In the genomic region with DNA sequence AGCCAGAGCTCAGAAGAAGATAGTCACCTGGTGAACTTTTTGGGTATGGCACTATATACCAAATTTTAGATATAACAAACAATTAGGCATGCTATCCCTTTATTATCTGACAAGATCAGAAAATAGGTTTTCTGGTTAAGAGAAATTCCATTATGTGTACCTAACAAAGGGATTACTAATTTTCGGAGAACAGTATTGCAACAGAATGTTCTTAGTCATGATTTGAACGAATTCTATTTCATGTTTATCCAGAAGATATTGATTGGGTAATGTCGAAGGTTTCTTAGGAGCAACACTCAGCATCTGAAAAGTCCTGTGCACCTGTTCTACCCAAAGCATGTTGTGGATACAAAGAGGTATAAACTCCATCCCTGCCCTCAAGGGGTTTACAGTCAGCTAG, we compare ENCODE assay signal across 15 cellular contexts. TPM values are rescaled to one million over a fixed set of nuclear protein-coding genes. Genes with fewer than 3 reads are reported as not detected.
A peak's percentile ranks its signal among the peaks of the same experiment; 100 is the strongest.
DNase-seq lines count a peak whose midpoint lies in the region; ATAC-seq and TF ChIP-seq lines count a peak whose summit lies in the region.
"Had no signal": no experiment of that assay in that cellular context is flagged by ENCODE, and none has a peak within 500 bp of the region (broad histone marks: within the 10 kb centered on the region; RNA-seq: fewer than 3 reads in every experiment).

No MANE protein-coding gene starts in this region.

- H3K4me3 ChIP-seq in PC-9 (no peak overlapping the region), choroid plexus epithelial cell (ENCODE audit: low read depth, low read length) (no peak overlapping the region), muscle layer of colon (ENCODE audit: low read depth in 1 of 2, low read length in 2 of 2) (no peak overlapping the region), tibial nerve (no peak overlapping the region)
- H3K4me3 ChIP-seq: MG63 had no signal

- POLR2A ChIA-PET in PC-9 (lab: Charles Lee; ENCODE audit: unreplicated experiment), result no interaction called here

- CTCF ChIA-PET in PC-9 (lab: Charles Lee), result no interaction called here

- 55 to 73% methylated on average over 3 of the region's 3 CpGs for WGBS in tibial nerve, 2 donors

- no peak for TF ChIP-seq POLR2A in tibial nerve (IDR thresholded peaks at IDR 0.05)

- H3K9me2 ChIP-seq in PC-9 (ENCODE audit: insufficient read depth), result no peaks in the 10 kb centered on the region

- no peak overlapping the region for H2AFZ ChIP-seq in PC-9

- H3K9me3 ChIP-seq in PC-9 (ENCODE audit: insufficient read depth, low read depth) (no peaks in the 10 kb centered on the region), muscle layer of colon (ENCODE audit: low read length) (no peaks in the 10 kb centered on the region), tibial nerve (no peaks in the 10 kb centered on the region)
- H3K9me3 ChIP-seq: MG63 had no signal

- H3K4me1 ChIP-seq in PC-9 (replicated peaks; ENCODE audit: insufficient read depth) (peaks cover 21% of the 10 kb centered on the region), muscle layer of colon (ENCODE audit: insufficient read depth, low read length) (peaks cover 84% of the 10 kb centered on the region), tibial nerve (peaks cover 0 to 99% (median 76%) of the 10 kb centered on the region in 4 donors)

- no peak overlapping the region for H3K9ac ChIP-seq in muscle layer of colon (ENCODE audit: low read length)

- no peak for TF ChIP-seq CTCF in PC-9 (conservative IDR thresholded peaks at IDR 0.05)
- no peak for TF ChIP-seq CTCF in choroid plexus epithelial cell (conservative IDR thresholded peaks at IDR 0.05; ENCODE audit: low read depth, low read length)
- TF ChIP-seq CTCF in tibial nerve (IDR thresholded peaks at IDR 0.05), result no peak

- no peaks in the 10 kb centered on the region for H3K79me2 ChIP-seq in PC-9 (ENCODE audit: low read depth)

- H3K27me3 ChIP-seq in PC-9 (ENCODE audit: insufficient read depth, low read depth), result no peaks in the 10 kb centered on the region
- H3K27me3 ChIP-seq in muscle layer of colon (ENCODE audit: control insufficient read depth in 1 of 2, insufficient read depth in 2 of 2, low read length in 2 of 2), result no peaks in the 10 kb centered on the region
- no peaks in the 10 kb centered on the region for H3K27me3 ChIP-seq in tibial nerve
- H3K27me3 ChIP-seq: MG63 had no signal

- no peak for TF ChIP-seq EP300 in tibial nerve (IDR thresholded peaks at IDR 0.05)

- intact Hi-C loops in PC-9 (cut with micrococcal nuclease; ENCODE audit: unreplicated experiment), result no loop called here

- BruUV-seq in PC-9 (replicated peaks; lab: Mats Ljungman, UMichigan), result no TSS peak

- 0 out of 2 replicates have a peak overlapping the region, but pooled peaks have one; percentile 7 for H3K4me2 ChIP-seq in PC-9

- peak in 1 of 2 experiments; percentile 57 for DNase-seq in PC-9
- peak; percentile 74 for DNase-seq in choroid plexus epithelial cell (ENCODE audit: low read depth)
- no peak for DNase-seq in tibial nerve (ENCODE audit: low spot score in 2 of 2)
- no peak for DNase-seq in stimulated activated CD4-positive, alpha-beta T cell treated with anti-CD3 and anti-CD28 coated beads, Interleukin-4, amount 100 ng/mL, for 24 hours
- DNase-seq: activated CD4-positive, alpha-beta T cell treated with anti-CD3 and anti-CD28 coated beads for 4 hours; central memory CD4-positive, alpha-beta T cell; kidney; MG63; stimulated activated CD4-positive, alpha-beta T cell treated with anti-CD3 and anti-CD28 coated beads, Interleukin-2, amount 100 ng/mL, for 48 hours; stimulated activated naive CD8-positive, alpha-beta T cell treated with anti-CD3 and anti-CD28 coated beads, Interleukin-15, Interleukin-2, amounts not matched to agents 100 U/mL and 50 U/mL, for 24 hours had no signal

- no peaks in the 10 kb centered on the region; the same call in 1 of the 2 replicates for H3F3A ChIP-seq in PC-9 (ENCODE audit: insufficient read depth, low read depth)

- H3K27ac ChIP-seq in PC-9 (no peak overlapping the region), muscle layer of colon (ENCODE audit: low read depth, low read length) (peak overlapping the region; percentile 91), tibial nerve (peak overlapping the region; percentile 45 to 97 (median 83))

- no peaks in the 10 kb centered on the region for H3K36me3 ChIP-seq in PC-9 (ENCODE audit: low read depth)
- no peaks in the 10 kb centered on the region for H3K36me3 ChIP-seq in muscle layer of colon (ENCODE audit: insufficient read depth, low read length)
- no peaks in the 10 kb centered on the region for H3K36me3 ChIP-seq in tibial nerve
- H3K36me3 ChIP-seq: MG63 had no signal

- no peak for ATAC-seq in GM21447 (IDR thresholded peaks at IDR 0.05; ENCODE audit: unreplicated experiment)
- ATAC-seq in GM19395 (IDR thresholded peaks at IDR 0.05; ENCODE audit: unreplicated experiment), result no peak
- ATAC-seq: stimulated activated naive CD8-positive, alpha-beta T cell treated with anti-CD3 and anti-CD28 coated beads, Interleukin-15, Interleukin-2, amounts not matched to agents 100 U/mL and 50 U/mL, for 24 hours had no signal

- H4K20me1 ChIP-seq in PC-9 (ENCODE audit: insufficient read depth), result no peaks in the 10 kb centered on the region; the same call in 1 of the 2 replicates

RNA-seq across cellular contexts. Expression of a gene that starts 36.5 kb away (rescaled TPM):
- 16.2 and 19.7 TPM in 2 replicates for total RNA-seq in PC-9 (2021)
- total RNA-seq in tibial nerve, result 100 to 1,000 TPM in 3 of 4 donors, 10 to 100 TPM in 1; 89.4 to 191 (median 158) TPM

RNA-seq across cellular contexts. Expression of a gene that starts 57.0 kb away (rescaled TPM):
- total RNA-seq in PC-9 (2021) (not detected in 2 replicates), tibial nerve (not detected)
- total RNA-seq: activated T-helper 1 cell treated with anti-CD3 and anti-CD28 coated beads, Interleukin-12 subunit alpha, Interleukin-12 subunit beta, Interleukin-2, Interleukin-4 antibody, amounts not matched to agents 30 ng/mL and 10 ng/mL and 1 ng/mL, durations not matched to agents 14 hours and 24 hours and 36 hours; T-helper 1 cell treated with Interleukin-12 subunit alpha and Interleukin-12 subunit beta and Interleukin-4 antibody, amounts not matched to agents 30 ng/mL and 1 ng/mL, for 36 hours had no signal
